24 cellular contexts compared by ENCODE assay signal in genomic region chr7:102111758-102112119, GRCh38.
DNase-seq lines count a peak whose midpoint lies in the region; ATAC-seq, FAIRE-seq and TF ChIP-seq lines count a peak whose summit lies in the region.
"Had no signal": no experiment of that assay in that cellular context is flagged by ENCODE, and none has a peak within 500 bp of the region (broad histone marks: within the 10 kb centered on the region; RNA-seq: fewer than 3 reads in every experiment).

No MANE protein-coding gene starts in this region.

- H3K4me3 ChIP-seq in HUES6 (ENCODE audit: low read depth, low read length) (no peak overlapping the region), H1 (ENCODE audit: extremely low read depth in 1 of 4, insufficient read depth in 2 of 4, low read depth in 3 of 4, low read length in 4 of 4) (peak overlapping the region in 3 of 4 experiments; percentile 7 to 48 (median 7); a peak in 4 of 8 replicates), mesenchymal stem cell (ENCODE audit: insufficient read depth in 1 of 2, low read depth in 1 of 2, low read length in 2 of 2) (no peak overlapping the region), sigmoid colon (no peak overlapping the region), PC-3 (ENCODE audit: low read length) (no peak overlapping the region)
- H3K4me3 ChIP-seq: hepatocyte, psoas muscle, upper lobe of left lung had no signal

- ATAC-seq in PC-3, result no peak
- ATAC-seq: activated CD4-positive, CD25-positive, alpha-beta regulatory T cell treated with anti-CD3 and anti-CD28 coated beads, Interleukin-2, amount 50 U/mL, for 24 hours had no signal

- H3K4me2 ChIP-seq in H1 (ENCODE audit: insufficient read depth in 1 of 2, low read depth in 2 of 2, low read length in 2 of 2), result peak overlapping the region; percentile 45 to 61
- H3K4me2 ChIP-seq in mesenchymal stem cell (ENCODE audit: low read length, poor library complexity, severe bottlenecking), result no peak overlapping the region
- no peak overlapping the region for H3K4me2 ChIP-seq in PC-3 (ENCODE audit: low read length)
- H3K4me2 ChIP-seq: hepatocyte, SK-N-SH had no signal

- H4K20me1 ChIP-seq in H1 (replicated peaks in 1 of 2; ENCODE audit: control insufficient read depth in 1 of 2, insufficient read depth in 2 of 2, low read length in 2 of 2), result peaks cover 0 to 3% of the 10 kb centered on the region in 2 experiments
- H4K20me1 ChIP-seq in PC-3 (ENCODE audit: low read length), result no peaks in the 10 kb centered on the region

- no peaks in the 10 kb centered on the region for H3K9me3 ChIP-seq in HUES6 (ENCODE audit: control insufficient read depth, insufficient read depth, low read depth, low read length)
- H3K9me3 ChIP-seq in H1 (ENCODE audit: insufficient read depth in 2 of 2, low read depth in 1 of 2, low read length in 1 of 2), result no peaks in the 10 kb centered on the region
- H3K9me3 ChIP-seq in mesenchymal stem cell (ENCODE audit: control insufficient read depth, low read length), result no peaks in the 10 kb centered on the region
- no peaks in the 10 kb centered on the region for H3K9me3 ChIP-seq in sigmoid colon
- no peaks in the 10 kb centered on the region for H3K9me3 ChIP-seq in PC-3 (ENCODE audit: low read length)
- H3K9me3 ChIP-seq: BE2C, psoas muscle, SK-N-SH, upper lobe of left lung had no signal

- POLR2A ChIA-PET in H1 (lab: Charles Lee; ENCODE audit: partially characterized antibody) (interaction anchor here (0.6 to 1.3 kb wide), 3 partner anchors 11 to 357 kb away, joined by 3 read pairs; no protein-coding TSS in a partner anchor), PC-3 (lab: Charles Lee; ENCODE audit: unreplicated experiment) (no interaction called here)

- no peaks in the 10 kb centered on the region for H3K79me2 ChIP-seq in H1 (ENCODE audit: control insufficient read depth in 1 of 2, insufficient read depth in 2 of 2, low read length in 2 of 2)
- no peaks in the 10 kb centered on the region for H3K79me2 ChIP-seq in PC-3 (ENCODE audit: low read length)
- H3K79me2 ChIP-seq: hepatocyte had no signal

- H3K18ac ChIP-seq in H1 (ENCODE audit: extremely low read depth, low read length), result peak overlapping the region; percentile 10; the same call in 1 of the 2 replicates
- no peak overlapping the region for H3K18ac ChIP-seq in mesenchymal stem cell (ENCODE audit: low read depth in 1 of 2, low read length in 2 of 2)

- BruUV-seq in PC-3 (replicated peaks; lab: Mats Ljungman, UMichigan), result no TSS peak

- H3K27me3 ChIP-seq in HUES6 (ENCODE audit: control insufficient read depth, insufficient read depth, low read length), result no peaks in the 10 kb centered on the region
- no peaks in the 10 kb centered on the region for H3K27me3 ChIP-seq in H1 (replicated peaks in 1 of 4; ENCODE audit: control insufficient read depth in 3 of 4, extremely low read depth in 1 of 4, insufficient read depth in 3 of 4, low read length in 3 of 4)
- H3K27me3 ChIP-seq in mesenchymal stem cell (ENCODE audit: control insufficient read depth in 1 of 2, insufficient read depth in 1 of 2, low read length in 2 of 2), result no peaks in the 10 kb centered on the region
- H3K27me3 ChIP-seq in sigmoid colon, result no peaks in the 10 kb centered on the region
- no peaks in the 10 kb centered on the region for H3K27me3 ChIP-seq in PC-3 (ENCODE audit: low read length)
- H3K27me3 ChIP-seq: BE2C, hepatocyte, upper lobe of left lung had no signal

- TF ChIP-seq EP300 in H1 (IDR thresholded peaks at IDR 0.05; ENCODE audit: borderline replicate concordance in 1 of 2, low read depth in 2 of 2, low read length in 2 of 2) (no peak), sigmoid colon (IDR thresholded peaks at IDR 0.05) (no peak)

- intact Hi-C loops in sigmoid colon (cut with DNase I) (no loop called here), PC-3 (cut with micrococcal nuclease) (no loop called here)

- H2BK12ac ChIP-seq in H1 (ENCODE audit: low read depth, low read length) (peak overlapping the region; percentile 78), mesenchymal stem cell (ENCODE audit: low read length in 2 of 2) (no peak overlapping the region)

- no peak overlapping the region for H3K56ac ChIP-seq in H1 (replicated peaks; ENCODE audit: insufficient read length, low read depth, low read length)

- H3F3A ChIP-seq in PC-3 (ENCODE audit: low read length, unreplicated experiment), result no peaks in the 10 kb centered on the region

- FAIRE-seq in H1 (lab: Jason Lieb, UNC), result no peak
- FAIRE-seq: frontal cortex, GM12891, H54, kidney, TTC549 had no signal

- no peak for TF ChIP-seq CTCF in H1 (IDR thresholded peaks at IDR 0.05; ENCODE audit: control extremely low read depth in 1 of 3, insufficient read depth in 1 of 3, low read depth in 1 of 3, low read length in 3 of 3)
- no peak for TF ChIP-seq CTCF in sigmoid colon (IDR thresholded peaks at IDR 0.05)
- no peak for TF ChIP-seq CTCF in PC-3 (conservative IDR thresholded peaks at IDR 0.05; ENCODE audit: low read depth, low read length)
- TF ChIP-seq CTCF in GM20000 (IDR thresholded peaks at IDR 0.05; ENCODE audit: extremely low read depth, missing control alignments), result no peak

- H2BK120ac ChIP-seq in H1 (replicated peaks; ENCODE audit: low read depth, low read length), result no peak overlapping the region
- no peak overlapping the region for H2BK120ac ChIP-seq in mesenchymal stem cell (ENCODE audit: low read depth, low read length)

- no peaks in the 10 kb centered on the region for H3K23me2 ChIP-seq in H1 (ENCODE audit: low read depth, low read length)

- CTCF ChIA-PET in H1 (lab: Charles Lee; ENCODE audit: partially characterized antibody), result interaction anchor here (0.7 to 0.8 kb wide), 2 partner anchors 125 to 329 kb away, joined by 3 read pairs; no protein-coding TSS in a partner anchor
- CTCF ChIA-PET in PC-3 (lab: Charles Lee), result interaction anchor here (0.6 kb wide), 1 partner anchor 14 kb away, joined by 4 read pairs; no protein-coding TSS in a partner anchor

- H2BK5ac ChIP-seq in H1 (ENCODE audit: low read depth, low read length) (peak overlapping the region; percentile 84; the same call in 1 of the 2 replicates), mesenchymal stem cell (ENCODE audit: low read depth, low read length, poor library complexity, severe bottlenecking) (no peak overlapping the region)

- H4K5ac ChIP-seq in H1 (ENCODE audit: insufficient read length, low read depth, low read length), result no peak overlapping the region

- H2AK5ac ChIP-seq in H1 (ENCODE audit: low read depth, low read length), result peak overlapping the region; percentile 18; the same call in 1 of the 2 replicates
- no peak overlapping the region for H2AK5ac ChIP-seq in mesenchymal stem cell (ENCODE audit: low read length, severe bottlenecking)

- TF ChIP-seq POLR2A in H1 (IDR thresholded peaks at IDR 0.05; ENCODE audit: control extremely low read depth in 1 of 2, low read depth in 2 of 2, low read length in 2 of 2), result no peak
- no peak for TF ChIP-seq POLR2A in sigmoid colon (IDR thresholded peaks at IDR 0.05)

- H3K23ac ChIP-seq in H1 (ENCODE audit: insufficient read length) (no peak overlapping the region), mesenchymal stem cell (ENCODE audit: low read length in 2 of 2) (no peak overlapping the region)

- H4K91ac ChIP-seq in H1 (replicated peaks; ENCODE audit: insufficient read length, low read length), result no peak overlapping the region
- no peak overlapping the region for H4K91ac ChIP-seq in mesenchymal stem cell (ENCODE audit: low read length)

- no peak for DNase-seq in H1 (ENCODE audit: low read depth in 1 of 2, low spot score in 2 of 2)
- no peak for DNase-seq in mesenchymal stem cell
- DNase-seq in sigmoid colon, result peak; percentile 48
- no peak for DNase-seq in PC-3
- DNase-seq in superior temporal gyrus (ENCODE audit: extremely low spot score), result no peak
- no peak for DNase-seq in GM20000 (ENCODE audit: low spot score)
- no peak for DNase-seq in occipital lobe (lab: John Stamatoyannopoulos, UW)
- DNase-seq: activated CD4-positive, alpha-beta T cell treated with anti-CD3 and anti-CD28 coated beads, Interleukin-2, amount 50 U/mL, for 48 hours; activated CD8-positive, alpha-beta memory T cell treated with anti-CD3 and anti-CD28 coated beads, Interleukin-2, amount 50 U/mL, for 4 hours; BE2C; kidney; NCI-H146; NCI-H446 treated with DMSO at 0.1 percent for 48 hours; psoas muscle; SK-N-SH; stimulated activated CD8-positive, alpha-beta memory T cell treated with anti-CD3 and anti-CD28 coated beads, Interleukin-4, amount 100 ng/mL, for 48 hours had no signal

- H3K36me3 ChIP-seq in HUES6 (ENCODE audit: control insufficient read depth, insufficient read depth, low read length) (peaks cover 61% of the 10 kb centered on the region), H1 (ENCODE audit: control insufficient read depth in 2 of 4, insufficient read depth in 4 of 4, low read length in 3 of 4) (peaks cover 2 to 26% (median 10%) of the 10 kb centered on the region in 4 experiments; a peak in 6 of 8 replicates), mesenchymal stem cell (ENCODE audit: control insufficient read depth in 1 of 2, insufficient read depth in 2 of 2, low read depth in 1 of 2, low read length in 2 of 2) (peaks cover 39 to 47% of the 10 kb centered on the region in 2 experiments), sigmoid colon (peaks cover 9 to 69% (median 18%) of the 10 kb centered on the region in 4 donors), PC-3 (ENCODE audit: low read depth, low read length) (peaks cover 5% of the 10 kb centered on the region)

- no peak overlapping the region for H3K14ac ChIP-seq in H1 (ENCODE audit: insufficient read length)
- H3K14ac ChIP-seq in mesenchymal stem cell (ENCODE audit: low read length in 2 of 2), result no peak overlapping the region

- 0 out of 2 replicates have a peak overlapping the region, but pooled peaks have one; percentile 36 for H3K27ac ChIP-seq in HUES6 (ENCODE audit: low read depth, low read length)
- H3K27ac ChIP-seq in H1 (ENCODE audit: low read depth, low read length), result peak overlapping the region; percentile 52; the same call in 1 of the 2 replicates
- no peak overlapping the region for H3K27ac ChIP-seq in mesenchymal stem cell (ENCODE audit: low read length, poor library complexity, severe bottlenecking)
- no peak overlapping the region for H3K27ac ChIP-seq in sigmoid colon
- H3K27ac ChIP-seq in PC-3 (ENCODE audit: low read length), result no peak overlapping the region
- H3K27ac ChIP-seq: hepatocyte, psoas muscle, upper lobe of left lung had no signal

- H3K4ac ChIP-seq in H1 (replicated peaks; ENCODE audit: insufficient read length, low read depth, low read length), result no peak overlapping the region
- no peak overlapping the region for H3K4ac ChIP-seq in mesenchymal stem cell (ENCODE audit: low read depth in 1 of 2, low read length in 2 of 2)

- H3K9ac ChIP-seq in HUES6 (ENCODE audit: low read length) (no peak overlapping the region), H1 (replicated peaks in 1 of 4; ENCODE audit: extremely low read depth in 1 of 4, low read depth in 3 of 4, low read length in 3 of 4) (0 out of 7 replicates have a peak overlapping the region, but pooled peaks of 1 of the 4 experiments have one; percentile 7), mesenchymal stem cell (ENCODE audit: low read length) (no peak overlapping the region), PC-3 (ENCODE audit: low read length) (no peak overlapping the region)
- H3K9ac ChIP-seq: SK-N-SH had no signal

- H2BK15ac ChIP-seq in H1 (ENCODE audit: low read length) (no peak overlapping the region), mesenchymal stem cell (ENCODE audit: low read depth, poor library complexity, severe bottlenecking) (no peak overlapping the region)

- H2BK20ac ChIP-seq in H1 (ENCODE audit: low read length), result no peak overlapping the region

- peak overlapping the region; percentile 28; the same call in 1 of the 2 replicates for H4K8ac ChIP-seq in H1 (ENCODE audit: extremely low read depth, insufficient read depth, low read length)
- peak overlapping the region; percentile 50 for H4K8ac ChIP-seq in mesenchymal stem cell (ENCODE audit: low read length)

- H3K4me1 ChIP-seq in HUES6 (ENCODE audit: control insufficient read depth, insufficient read depth, low read length) (peaks cover 10% of the 10 kb centered on the region), H1 (replicated peaks in 1 of 4; ENCODE audit: control insufficient read depth in 3 of 4, insufficient read depth in 4 of 4, low read length in 3 of 4) (peaks cover 0 to 7% (median 4%) of the 10 kb centered on the region in 4 experiments; a peak in 4 of 7 replicates), mesenchymal stem cell (ENCODE audit: control insufficient read depth, insufficient read depth, low read depth, low read length) (peaks cover 2% of the 10 kb centered on the region), sigmoid colon (peaks cover 0 to under 1% (median 0%) of the 10 kb centered on the region in 4 donors), PC-3 (ENCODE audit: insufficient read depth, low read length) (no peaks in the 10 kb centered on the region)
- H3K4me1 ChIP-seq: BE2C, psoas muscle, upper lobe of left lung had no signal

- H3K79me1 ChIP-seq in H1 (ENCODE audit: low read depth, low read length), result no peaks in the 10 kb centered on the region
- no peaks in the 10 kb centered on the region for H3K79me1 ChIP-seq in mesenchymal stem cell (replicated peaks; ENCODE audit: low read length, poor library complexity, severe bottlenecking)

- WGBS in H1 (ENCODE audit: extremely low coverage in 1 of 2, insufficient coverage in 1 of 2, insufficient read length in 1 of 2, insufficient replicate concordance in 2 of 2, low coverage in 1 of 2, low lambda C conversion rate in 2 of 2, missing lambda C conversion rate in 1 of 2), 2 experiments, result 54% methylated on average over 14 of the region's 14 CpGs; no CpG with 5 or more reads in 1 of the 2 experiments
- 98% methylated on average over 6 of the region's 14 CpGs for WGBS in mesenchymal stem cell
- WGBS in sigmoid colon, 2 donors, result 93 to 94% methylated on average over 14 of the region's 14 CpGs

- H2AFZ ChIP-seq in H1 (ENCODE audit: low read length) (no peak overlapping the region), mesenchymal stem cell (ENCODE audit: low read depth, low read length) (no peak overlapping the region), PC-3 (ENCODE audit: low read length) (no peak overlapping the region)
- H2AFZ ChIP-seq: hepatocyte had no signal

- TF ChIP-seq RAD21 in H1 (IDR thresholded peaks at IDR 0.05 in 1 of 2, conservative IDR thresholded peaks at IDR 0.05 in 1 of 2; ENCODE audit: low read depth in 2 of 2, low read length in 2 of 2), result no peak

- H3K9me2 ChIP-seq in PC-3 (replicated peaks; ENCODE audit: low read length), result no peaks in the 10 kb centered on the region
- H3K9me2 ChIP-seq: SK-N-SH had no signal

Comparison
In these comparisons a context has a peak if more than half of its experiments do, and no peak if none do; other contexts are left out.
1. H3K27ac ChIP-seq: peak in HUES6 (single experiment) and H1 (single experiment); none in mesenchymal stem cell (single experiment), sigmoid colon (0 of 4) and PC-3 (single experiment).
2. H3K4me3 ChIP-seq: peak in H1 (3 of 4); none in HUES6 (single experiment), mesenchymal stem cell (0 of 2), sigmoid colon (0 of 4) and PC-3 (single experiment).
3. H3K4me2 ChIP-seq: peak in H1 (2 of 2); none in mesenchymal stem cell (single experiment) and PC-3 (single experiment).